11 cellular contexts compared by ENCODE assay signal in genomic region chr11:36385121-36385530, GRCh38.
DNase-seq lines count a peak whose midpoint lies in the region; ATAC-seq and TF ChIP-seq lines count a peak whose summit lies in the region.
"Had no signal": no experiment of that assay in that cellular context is flagged by ENCODE, and none has a peak within 500 bp of the region (broad histone marks: within the 10 kb centered on the region; RNA-seq: fewer than 3 reads in every experiment).

No MANE protein-coding gene starts in this region.

- H3K27ac ChIP-seq in fibroblast of lung (ENCODE audit: insufficient read depth, low read length) (no peak overlapping the region), upper lobe of right lung (no peak overlapping the region)
- H3K27ac ChIP-seq: thoracic aorta had no signal

- H3K4me2 ChIP-seq in fibroblast of lung (ENCODE audit: extremely low read depth, insufficient read depth, low read length) = no peak overlapping the region

- no peaks in the 10 kb centered on the region for H4K20me1 ChIP-seq in fibroblast of lung (ENCODE audit: control insufficient read depth, extremely low read depth, insufficient read depth, low read length)

- DNase-seq in A172 (ENCODE audit: low spot score) (peak; percentile 78), GM03348 (ENCODE audit: low spot score) (peak; percentile 26), RPMI7951 (ENCODE audit: low read depth) (peak; percentile 77), fibroblast of lung (ENCODE audit: low read depth in 2 of 2) (peak; percentile 97 to 98), NOMO-1 treated with DMSO at 0.1 percent for 48 hours (lab: John Stamatoyannopoulos, UW; ENCODE audit: unreplicated experiment) (no peak), upper lobe of right lung (no peak), NCI-H2081 treated with DMSO at 0.1 percent for 48 hours (lab: John Stamatoyannopoulos, UW) (no peak)
- DNase-seq: NCI-H1436, nephron progenitor cell had no signal

- no peak overlapping the region for H2AFZ ChIP-seq in fibroblast of lung (ENCODE audit: low read length)

- intact Hi-C loops in upper lobe of right lung (cut with DNase I) = no loop called here

- H3K79me2 ChIP-seq in fibroblast of lung (ENCODE audit: control insufficient read depth, insufficient read depth, low read length) = no peaks in the 10 kb centered on the region

- H3K36me3 ChIP-seq in fibroblast of lung (ENCODE audit: control insufficient read depth, insufficient read depth, low read length) (no peaks in the 10 kb centered on the region), upper lobe of right lung (no peaks in the 10 kb centered on the region)
- H3K36me3 ChIP-seq: thoracic aorta had no signal

- H3K9ac ChIP-seq in fibroblast of lung (ENCODE audit: insufficient read depth, low read length) = no peak overlapping the region

- no peaks in the 10 kb centered on the region for H3K27me3 ChIP-seq in fibroblast of lung (ENCODE audit: control insufficient read depth, insufficient read depth, low read length)
- no peaks in the 10 kb centered on the region for H3K27me3 ChIP-seq in upper lobe of right lung

- ATAC-seq in upper lobe of right lung = no peak
- no peak for ATAC-seq in GM18505 (IDR thresholded peaks at IDR 0.05; ENCODE audit: unreplicated experiment)

- H3K9me3 ChIP-seq in fibroblast of lung (ENCODE audit: control insufficient read depth, insufficient read depth, low read depth, low read length) (no peaks in the 10 kb centered on the region), upper lobe of right lung (no peaks in the 10 kb centered on the region)
- H3K9me3 ChIP-seq: thoracic aorta had no signal

- H3K4me3 ChIP-seq in fibroblast of lung (replicated peaks in 1 of 4; ENCODE audit: control extremely low read depth in 1 of 4, insufficient read depth in 1 of 4, low read depth in 3 of 4, low read length in 4 of 4) (no peak overlapping the region), upper lobe of right lung (no peak overlapping the region)
- H3K4me3 ChIP-seq: thoracic aorta had no signal

- H3K4me1 ChIP-seq in fibroblast of lung (ENCODE audit: control insufficient read depth, extremely low read depth, insufficient read depth, low read length) (peaks cover 5% of the 10 kb centered on the region), upper lobe of right lung (peaks cover 12% of the 10 kb centered on the region)

- TF ChIP-seq CTCF in fibroblast of lung (conservative IDR thresholded peaks at IDR 0.05 in 1 of 2, IDR thresholded peaks at IDR 0.05 in 1 of 2; ENCODE audit: low read depth in 1 of 2, low read length in 2 of 2) (no peak), upper lobe of right lung (IDR thresholded peaks at IDR 0.05) (no peak)

- TF ChIP-seq POLR2A in GM18505 (IDR thresholded peaks at IDR 0.05; ENCODE audit: borderline replicate concordance, extremely low read depth, insufficient read depth, insufficient read length) = no peak

Comparison
In these comparisons a context has a peak if more than half of its experiments do, and no peak if none do; other contexts are left out.
1. DNase-seq: peak in A172 (single experiment), GM03348 (single experiment), RPMI7951 (single experiment) and fibroblast of lung (2 of 2); none in NOMO-1 treated with DMSO at 0.1 percent for 48 hours (single experiment), upper lobe of right lung (single experiment) and NCI-H2081 treated with DMSO at 0.1 percent for 48 hours (single experiment).